In the genomic region with DNA sequence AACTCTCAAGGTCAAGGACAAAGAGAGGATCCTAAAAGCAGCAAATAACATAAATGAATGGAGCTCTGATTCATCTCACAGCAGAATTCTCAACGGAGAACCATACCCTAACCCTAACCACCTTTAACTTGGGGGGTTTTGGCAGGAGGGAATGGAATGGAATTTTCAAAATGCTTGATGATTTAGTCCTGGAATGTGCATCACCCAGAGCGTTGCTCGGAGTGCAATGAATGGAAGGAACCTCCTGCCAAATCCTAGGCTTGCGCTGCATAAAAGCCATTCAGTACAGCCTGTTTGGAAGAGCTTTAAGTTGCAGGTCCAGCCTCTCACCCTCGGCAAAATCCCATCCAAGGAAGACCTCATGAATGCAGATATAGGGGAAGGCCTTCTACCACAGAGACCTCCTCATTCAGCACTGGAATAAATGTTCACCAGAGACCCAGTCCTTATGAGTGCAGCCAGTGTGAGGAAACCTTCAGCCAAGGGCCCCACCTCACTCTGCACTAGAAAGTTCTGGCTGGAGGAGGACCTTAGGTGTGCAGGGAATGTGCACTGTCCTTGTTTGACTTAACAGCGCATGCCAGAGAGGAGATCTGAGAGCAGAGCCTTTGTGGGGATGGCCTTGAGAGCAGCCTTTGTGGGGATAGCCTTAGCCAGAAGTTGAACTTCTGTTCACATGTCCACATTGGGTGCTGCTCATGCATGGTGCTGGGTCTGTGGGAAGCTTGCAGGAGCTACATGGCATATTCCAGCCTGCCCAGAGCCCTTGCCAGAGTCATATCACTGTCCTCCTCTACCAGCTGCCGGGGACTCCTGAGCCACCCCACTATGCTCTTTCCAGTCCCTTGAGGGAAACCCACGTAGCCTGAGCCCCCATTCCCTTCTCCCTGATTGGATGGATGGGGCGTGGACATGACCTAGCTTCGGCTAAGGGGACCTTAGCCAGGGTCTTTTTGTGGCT, we compare ENCODE assay signal across 1 cellular context.
TF ChIP-seq lines count a peak whose summit lies in the region.

No MANE protein-coding gene starts in this region.

TF ChIP-seq in HepG2, 621 proteins besides CTCF, POLR2A, EP300 and RAD21 (continued from another document and continues in another):
- TF ChIP-seq FOXJ3 (CRISPR knock-in tag; IDR thresholded peaks at IDR 0.05; ENCODE audit: borderline replicate concordance), result no peak
- no peak for TF ChIP-seq SCMH1 (CRISPR knock-in tag; IDR thresholded peaks at IDR 0.05; ENCODE audit: borderline replicate concordance)
- TF ChIP-seq ZNF382 (CRISPR knock-in tag; IDR thresholded peaks at IDR 0.05; ENCODE audit: borderline replicate concordance), result no peak
- TF ChIP-seq ZFYVE20 (CRISPR knock-in tag; IDR thresholded peaks at IDR 0.05; ENCODE audit: borderline replicate concordance, low read depth), result no peak
- TF ChIP-seq, protein P1, sequence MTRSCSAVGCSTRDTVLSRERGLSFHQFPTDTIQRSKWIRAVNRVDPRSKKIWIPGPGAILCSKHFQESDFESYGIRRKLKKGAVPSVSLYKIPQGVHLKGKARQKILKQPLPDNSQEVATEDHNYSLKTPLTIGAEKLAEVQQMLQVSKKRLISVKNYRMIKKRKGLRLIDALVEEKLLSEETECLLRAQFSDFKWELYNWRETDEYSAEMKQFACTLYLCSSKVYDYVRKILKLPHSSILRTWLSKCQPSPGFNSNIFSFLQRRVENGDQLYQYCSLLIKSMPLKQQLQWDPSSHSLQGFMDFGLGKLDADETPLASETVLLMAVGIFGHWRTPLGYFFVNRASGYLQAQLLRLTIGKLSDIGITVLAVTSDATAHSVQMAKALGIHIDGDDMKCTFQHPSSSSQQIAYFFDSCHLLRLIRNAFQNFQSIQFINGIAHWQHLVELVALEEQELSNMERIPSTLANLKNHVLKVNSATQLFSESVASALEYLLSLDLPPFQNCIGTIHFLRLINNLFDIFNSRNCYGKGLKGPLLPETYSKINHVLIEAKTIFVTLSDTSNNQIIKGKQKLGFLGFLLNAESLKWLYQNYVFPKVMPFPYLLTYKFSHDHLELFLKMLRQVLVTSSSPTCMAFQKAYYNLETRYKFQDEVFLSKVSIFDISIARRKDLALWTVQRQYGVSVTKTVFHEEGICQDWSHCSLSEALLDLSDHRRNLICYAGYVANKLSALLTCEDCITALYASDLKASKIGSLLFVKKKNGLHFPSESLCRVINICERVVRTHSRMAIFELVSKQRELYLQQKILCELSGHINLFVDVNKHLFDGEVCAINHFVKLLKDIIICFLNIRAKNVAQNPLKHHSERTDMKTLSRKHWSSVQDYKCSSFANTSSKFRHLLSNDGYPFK (CRISPR knock-in tag; IDR thresholded peaks at IDR 0.05; ENCODE audit: borderline replicate concordance), result peak; percentile 52; the same call in 1 of the 2 replicates
- TF ChIP-seq ZKSCAN8 (CRISPR knock-in tag; IDR thresholded peaks at IDR 0.05; ENCODE audit: borderline replicate concordance), result no peak
- TF ChIP-seq RELA (CRISPR knock-in tag; IDR thresholded peaks at IDR 0.05), result no peak
- TF ChIP-seq TOPORS (CRISPR knock-in tag; IDR thresholded peaks at IDR 0.05), result no peak
- TF ChIP-seq HCFC1 (IDR thresholded peaks at IDR 0.05; ENCODE audit: low read depth, low read length), result no peak
- TF ChIP-seq FOXK1 (CRISPR knock-in tag; IDR thresholded peaks at IDR 0.05; ENCODE audit: borderline replicate concordance, low read depth), result no peak; the same call in 1 of the 2 replicates
- TF ChIP-seq, protein P2, sequence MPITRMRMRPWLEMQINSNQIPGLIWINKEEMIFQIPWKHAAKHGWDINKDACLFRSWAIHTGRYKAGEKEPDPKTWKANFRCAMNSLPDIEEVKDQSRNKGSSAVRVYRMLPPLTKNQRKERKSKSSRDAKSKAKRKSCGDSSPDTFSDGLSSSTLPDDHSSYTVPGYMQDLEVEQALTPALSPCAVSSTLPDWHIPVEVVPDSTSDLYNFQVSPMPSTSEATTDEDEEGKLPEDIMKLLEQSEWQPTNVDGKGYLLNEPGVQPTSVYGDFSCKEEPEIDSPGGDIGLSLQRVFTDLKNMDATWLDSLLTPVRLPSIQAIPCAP (CRISPR knock-in tag; IDR thresholded peaks at IDR 0.05; ENCODE audit: low read depth), result no peak
- TF ChIP-seq CHD2 (IDR thresholded peaks at IDR 0.05; ENCODE audit: low read depth, low read length), result no peak
- TF ChIP-seq, protein P3, sequence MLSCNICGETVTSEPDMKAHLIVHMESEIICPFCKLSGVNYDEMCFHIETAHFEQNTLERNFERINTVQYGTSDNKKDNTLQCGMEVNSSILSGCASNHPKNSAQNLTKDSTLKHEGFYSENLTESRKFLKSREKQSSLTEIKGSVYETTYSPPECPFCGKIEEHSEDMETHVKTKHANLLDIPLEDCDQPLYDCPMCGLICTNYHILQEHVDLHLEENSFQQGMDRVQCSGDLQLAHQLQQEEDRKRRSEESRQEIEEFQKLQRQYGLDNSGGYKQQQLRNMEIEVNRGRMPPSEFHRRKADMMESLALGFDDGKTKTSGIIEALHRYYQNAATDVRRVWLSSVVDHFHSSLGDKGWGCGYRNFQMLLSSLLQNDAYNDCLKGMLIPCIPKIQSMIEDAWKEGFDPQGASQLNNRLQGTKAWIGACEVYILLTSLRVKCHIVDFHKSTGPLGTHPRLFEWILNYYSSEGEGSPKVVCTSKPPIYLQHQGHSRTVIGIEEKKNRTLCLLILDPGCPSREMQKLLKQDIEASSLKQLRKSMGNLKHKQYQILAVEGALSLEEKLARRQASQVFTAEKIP (CRISPR knock-in tag; IDR thresholded peaks at IDR 0.05; ENCODE audit: borderline replicate concordance), result no peak
- TF ChIP-seq, protein P4, sequence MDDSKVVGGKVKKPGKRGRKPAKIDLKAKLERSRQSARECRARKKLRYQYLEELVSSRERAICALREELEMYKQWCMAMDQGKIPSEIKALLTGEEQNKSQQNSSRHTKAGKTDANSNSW (CRISPR knock-in tag; IDR thresholded peaks at IDR 0.05; ENCODE audit: borderline replicate concordance), result no peak
- TF ChIP-seq, protein P5, sequence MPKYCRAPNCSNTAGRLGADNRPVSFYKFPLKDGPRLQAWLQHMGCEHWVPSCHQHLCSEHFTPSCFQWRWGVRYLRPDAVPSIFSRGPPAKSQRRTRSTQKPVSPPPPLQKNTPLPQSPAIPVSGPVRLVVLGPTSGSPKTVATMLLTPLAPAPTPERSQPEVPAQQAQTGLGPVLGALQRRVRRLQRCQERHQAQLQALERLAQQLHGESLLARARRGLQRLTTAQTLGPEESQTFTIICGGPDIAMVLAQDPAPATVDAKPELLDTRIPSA (CRISPR knock-in tag; IDR thresholded peaks at IDR 0.05; ENCODE audit: borderline replicate concordance), result no peak
- TF ChIP-seq SP140L (CRISPR knock-in tag; IDR thresholded peaks at IDR 0.05; ENCODE audit: borderline replicate concordance), result no peak
- TF ChIP-seq ZNF317 (CRISPR knock-in tag; IDR thresholded peaks at IDR 0.05), result no peak
- no peak for TF ChIP-seq MAF1 (CRISPR knock-in tag; IDR thresholded peaks at IDR 0.05; ENCODE audit: borderline replicate concordance)
- TF ChIP-seq, protein P6, sequence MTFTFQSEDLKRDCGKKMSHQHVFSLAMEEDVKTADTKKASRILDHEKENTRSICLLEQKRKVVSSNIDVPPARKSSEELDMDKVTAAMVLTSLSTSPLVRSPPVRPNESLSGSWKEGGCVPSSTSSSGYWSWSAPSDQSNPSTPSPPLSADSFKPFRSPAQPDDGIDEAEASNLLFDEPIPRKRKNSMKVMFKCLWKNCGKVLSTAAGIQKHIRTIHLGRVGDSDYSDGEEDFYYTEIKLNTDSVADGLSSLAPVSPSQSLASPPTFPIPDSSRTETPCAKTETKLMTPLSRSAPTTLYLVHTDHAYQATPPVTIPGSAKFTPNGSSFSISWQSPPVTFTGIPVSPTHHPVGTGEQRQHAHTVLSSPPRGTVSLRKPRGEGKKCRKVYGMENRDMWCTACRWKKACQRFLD (CRISPR knock-in tag; IDR thresholded peaks at IDR 0.05; ENCODE audit: borderline replicate concordance), result no peak
- TF ChIP-seq, protein P7, sequence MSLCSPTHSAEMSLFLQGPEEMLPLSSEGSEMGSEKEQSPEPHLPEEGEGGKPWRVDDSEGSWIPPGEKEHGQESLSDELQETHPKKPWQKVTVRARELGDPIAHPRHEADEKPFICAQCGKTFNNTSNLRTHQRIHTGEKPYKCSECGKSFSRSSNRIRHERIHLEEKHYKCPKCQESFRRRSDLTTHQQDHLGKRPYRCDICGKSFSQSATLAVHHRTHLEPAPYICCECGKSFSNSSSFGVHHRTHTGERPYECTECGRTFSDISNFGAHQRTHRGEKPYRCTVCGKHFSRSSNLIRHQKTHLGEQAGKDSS (CRISPR knock-in tag; IDR thresholded peaks at IDR 0.05; ENCODE audit: borderline replicate concordance, low read depth), result no peak; the same call in 1 of the 2 replicates
- no peak for TF ChIP-seq NR3C1 (CRISPR knock-in tag; IDR thresholded peaks at IDR 0.05)
- peak; percentile 34; the same call in 1 of the 2 replicates for TF ChIP-seq SMC3 (IDR thresholded peaks at IDR 0.05; ENCODE audit: low read length)
- no peak for TF ChIP-seq ZNF850 (CRISPR knock-in tag; conservative IDR thresholded peaks at IDR 0.05)
- TF ChIP-seq, protein P8, sequence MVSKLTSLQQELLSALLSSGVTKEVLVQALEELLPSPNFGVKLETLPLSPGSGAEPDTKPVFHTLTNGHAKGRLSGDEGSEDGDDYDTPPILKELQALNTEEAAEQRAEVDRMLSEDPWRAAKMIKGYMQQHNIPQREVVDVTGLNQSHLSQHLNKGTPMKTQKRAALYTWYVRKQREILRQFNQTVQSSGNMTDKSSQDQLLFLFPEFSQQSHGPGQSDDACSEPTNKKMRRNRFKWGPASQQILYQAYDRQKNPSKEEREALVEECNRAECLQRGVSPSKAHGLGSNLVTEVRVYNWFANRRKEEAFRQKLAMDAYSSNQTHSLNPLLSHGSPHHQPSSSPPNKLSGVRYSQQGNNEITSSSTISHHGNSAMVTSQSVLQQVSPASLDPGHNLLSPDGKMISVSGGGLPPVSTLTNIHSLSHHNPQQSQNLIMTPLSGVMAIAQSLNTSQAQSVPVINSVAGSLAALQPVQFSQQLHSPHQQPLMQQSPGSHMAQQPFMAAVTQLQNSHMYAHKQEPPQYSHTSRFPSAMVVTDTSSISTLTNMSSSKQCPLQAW (CRISPR knock-in tag; IDR thresholded peaks at IDR 0.05), result peak; percentile 73
- TF ChIP-seq, protein P9, sequence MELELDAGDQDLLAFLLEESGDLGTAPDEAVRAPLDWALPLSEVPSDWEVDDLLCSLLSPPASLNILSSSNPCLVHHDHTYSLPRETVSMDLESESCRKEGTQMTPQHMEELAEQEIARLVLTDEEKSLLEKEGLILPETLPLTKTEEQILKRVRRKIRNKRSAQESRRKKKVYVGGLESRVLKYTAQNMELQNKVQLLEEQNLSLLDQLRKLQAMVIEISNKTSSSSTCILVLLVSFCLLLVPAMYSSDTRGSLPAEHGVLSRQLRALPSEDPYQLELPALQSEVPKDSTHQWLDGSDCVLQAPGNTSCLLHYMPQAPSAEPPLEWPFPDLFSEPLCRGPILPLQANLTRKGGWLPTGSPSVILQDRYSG (CRISPR knock-in tag; IDR thresholded peaks at IDR 0.05), result no peak
- 0 out of 2 replicates have a peak, but pooled peaks have one; percentile 55 for TF ChIP-seq TMF1 (CRISPR knock-in tag; IDR thresholded peaks at IDR 0.05; ENCODE audit: low read depth)
- no peak for TF ChIP-seq ZZZ3 (CRISPR knock-in tag; IDR thresholded peaks at IDR 0.05; ENCODE audit: borderline replicate concordance)
- TF ChIP-seq CENPX (CRISPR knock-in tag; IDR thresholded peaks at IDR 0.05), result no peak
- TF ChIP-seq, protein P10, sequence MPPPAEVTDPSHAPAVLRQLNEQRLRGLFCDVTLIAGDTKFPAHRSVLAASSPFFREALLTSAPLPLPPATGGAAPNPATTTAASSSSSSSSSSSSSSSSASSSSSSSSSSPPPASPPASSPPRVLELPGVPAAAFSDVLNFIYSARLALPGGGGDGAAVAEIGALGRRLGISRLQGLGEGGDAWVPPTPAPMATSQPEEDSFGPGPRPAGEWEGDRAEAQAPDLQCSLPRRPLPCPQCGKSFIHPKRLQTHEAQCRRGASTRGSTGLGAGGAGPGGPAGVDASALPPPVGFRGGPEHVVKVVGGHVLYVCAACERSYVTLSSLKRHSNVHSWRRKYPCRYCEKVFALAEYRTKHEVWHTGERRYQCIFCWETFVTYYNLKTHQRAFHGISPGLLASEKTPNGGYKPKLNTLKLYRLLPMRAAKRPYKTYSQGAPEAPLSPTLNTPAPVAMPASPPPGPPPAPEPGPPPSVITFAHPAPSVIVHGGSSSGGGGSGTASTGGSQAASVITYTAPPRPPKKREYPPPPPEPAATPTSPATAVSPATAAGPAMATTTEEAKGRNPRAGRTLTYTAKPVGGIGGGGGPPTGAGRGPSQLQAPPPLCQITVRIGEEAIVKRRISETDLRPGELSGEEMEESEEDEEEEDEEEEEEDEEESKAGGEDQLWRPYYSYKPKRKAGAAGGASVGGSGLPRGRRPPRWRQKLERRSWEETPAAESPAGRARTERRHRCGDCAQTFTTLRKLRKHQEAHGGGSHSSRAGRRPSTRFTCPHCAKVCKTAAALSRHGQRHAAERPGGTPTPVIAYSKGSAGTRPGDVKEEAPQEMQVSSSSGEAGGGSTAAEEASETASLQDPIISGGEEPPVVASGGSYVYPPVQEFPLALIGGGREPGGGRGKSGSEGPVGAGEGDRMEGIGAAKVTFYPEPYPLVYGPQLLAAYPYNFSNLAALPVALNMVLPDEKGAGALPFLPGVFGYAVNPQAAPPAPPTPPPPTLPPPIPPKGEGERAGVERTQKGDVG (CRISPR knock-in tag; IDR thresholded peaks at IDR 0.05; ENCODE audit: borderline replicate concordance), result peak; percentile 88; the same call in 1 of the 2 replicates
- TF ChIP-seq KAT7 (CRISPR knock-in tag; IDR thresholded peaks at IDR 0.05; ENCODE audit: borderline replicate concordance), result no peak
- TF ChIP-seq CEBPB (IDR thresholded peaks at IDR 0.05; ENCODE audit: borderline replicate concordance, low read depth, low read length), result no peak
- TF ChIP-seq CBX2 (IDR thresholded peaks at IDR 0.05; ENCODE audit: low read depth, low read length), result no peak
- no peak for TF ChIP-seq CBX2 (CRISPR knock-in tag; IDR thresholded peaks at IDR 0.05; ENCODE audit: low read depth)
- no peak for TF ChIP-seq YY1 (IDR thresholded peaks at IDR 0.05; ENCODE audit: insufficient read depth, insufficient replicate concordance, low read depth, low read length)
- TF ChIP-seq ZNF841 (CRISPR knock-in tag; IDR thresholded peaks at IDR 0.05; ENCODE audit: borderline replicate concordance), result no peak
- no peak for TF ChIP-seq ZNF83 (CRISPR knock-in tag; IDR thresholded peaks at IDR 0.05; ENCODE audit: borderline replicate concordance)
- TF ChIP-seq KMT2B (CRISPR knock-in tag; IDR thresholded peaks at IDR 0.05), result no peak
- TF ChIP-seq, protein P11, sequence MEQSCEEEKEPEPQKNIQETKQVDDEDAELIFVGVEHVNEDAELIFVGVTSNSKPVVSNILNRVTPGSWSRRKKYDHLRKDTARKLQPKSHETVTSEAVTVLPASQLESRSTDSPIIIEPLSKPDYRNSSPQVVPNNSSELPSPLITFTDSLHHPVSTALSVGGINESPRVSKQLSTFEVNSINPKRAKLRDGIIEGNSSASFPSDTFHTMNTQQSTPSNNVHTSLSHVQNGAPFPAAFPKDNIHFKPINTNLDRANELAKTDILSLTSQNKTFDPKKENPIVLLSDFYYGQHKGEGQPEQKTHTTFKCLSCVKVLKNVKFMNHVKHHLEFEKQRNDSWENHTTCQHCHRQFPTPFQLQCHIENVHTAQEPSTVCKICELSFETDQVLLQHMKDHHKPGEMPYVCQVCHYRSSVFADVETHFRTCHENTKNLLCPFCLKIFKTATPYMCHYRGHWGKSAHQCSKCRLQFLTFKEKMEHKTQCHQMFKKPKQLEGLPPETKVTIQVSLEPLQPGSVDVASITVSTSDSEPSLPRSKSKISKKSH (CRISPR knock-in tag; IDR thresholded peaks at IDR 0.05; ENCODE audit: borderline replicate concordance), result no peak; the same call in 1 of the 2 replicates
